Comparison of ENCODE assay signal across 8 cellular contexts in genomic region chr19:12794196-12794921, GRCh38. TPM values are rescaled to one million over a fixed set of nuclear protein-coding genes. Genes with fewer than 3 reads are reported as not detected.
DNase-seq lines count a peak whose midpoint lies in the region; ATAC-seq, FAIRE-seq and TF ChIP-seq lines count a peak whose summit lies in the region.

No MANE protein-coding gene starts in this region.

- H3K36me3 Mint-ChIP-seq in stimulated activated naive CD8-positive, alpha-beta T cell treated with anti-CD3 and anti-CD28 coated beads, Interleukin-15, Interleukin-2, amounts not matched to agents 100 ng/mL and 50 ng/mL, for 24 hours (ENCODE audit: low read depth): peaks cover 6% of the 10 kb centered on the region

- H3K23ac ChIP-seq in mesendoderm (ENCODE audit: low read length): no peak overlapping the region

- intact Hi-C loops in GM12878 (cut with micrococcal nuclease; ENCODE audit: unreplicated experiment): no loop called here

- no peak for FAIRE-seq in GM12878 (lab: Jason Lieb, UNC)

- no peak overlapping the region for H4K5ac ChIP-seq in mesendoderm (ENCODE audit: low read length)

- no peak for TF ChIP-seq CTCF in GM12878 (IDR thresholded peaks at IDR 0.05 in 2 of 3, conservative IDR thresholded peaks at IDR 0.05 in 1 of 3; ENCODE audit: control insufficient read depth in 2 of 3, extremely low read depth in 1 of 3, insufficient read depth in 1 of 3, low read depth in 3 of 3, low read length in 3 of 3)

- H2AK5ac ChIP-seq in mesendoderm (ENCODE audit: low read length): no peak overlapping the region

- H3K4me2 ChIP-seq in GM12878 (ENCODE audit: control insufficient read depth, insufficient read depth) (peak overlapping the region; percentile 97), mesendoderm (ENCODE audit: low read length) (peak overlapping the region; percentile 38)

- H4K20me1 ChIP-seq in GM12878 (ENCODE audit: control insufficient read depth, insufficient read depth): no peaks in the 10 kb centered on the region

- H3K27ac Mint-ChIP-seq in stimulated activated naive CD8-positive, alpha-beta T cell treated with anti-CD3 and anti-CD28 coated beads, Interleukin-15, Interleukin-2, amounts not matched to agents 100 ng/mL and 50 ng/mL, for 24 hours: peak overlapping the region; percentile 91

- DNase-seq in stimulated activated naive CD8-positive, alpha-beta T cell treated with anti-CD3 and anti-CD28 coated beads, Interleukin-15, Interleukin-2, amounts not matched to agents 100 U/mL and 50 U/mL, for 24 hours: no peak
- DNase-seq in GM12878 (ENCODE audit: low read depth, low spot score) (no peak), mesendoderm (no peak), NCI-H510A (lab: John Stamatoyannopoulos, UW) (no peak), SHP77 treated with DMSO at 0.1 percent for 48 hours (lab: John Stamatoyannopoulos, UW) (no peak)

- no peaks in the 10 kb centered on the region for H3K27me3 Mint-ChIP-seq in stimulated activated naive CD8-positive, alpha-beta T cell treated with anti-CD3 and anti-CD28 coated beads, Interleukin-15, Interleukin-2, amounts not matched to agents 100 ng/mL and 50 ng/mL, for 24 hours

- H4K8ac ChIP-seq in mesendoderm (ENCODE audit: low read depth, low read length): no peak overlapping the region

- H3K4me1 Mint-ChIP-seq in stimulated activated naive CD8-positive, alpha-beta T cell treated with anti-CD3 and anti-CD28 coated beads, Interleukin-15, Interleukin-2, amounts not matched to agents 100 ng/mL and 50 ng/mL, for 24 hours (ENCODE audit: low read depth): peaks cover 37% of the 10 kb centered on the region

- H3K9me3 ChIP-seq in GM12878 (replicated peaks; ENCODE audit: control insufficient read depth, insufficient read depth, low read length): no peaks in the 10 kb centered on the region; the same call in 2 of the 3 replicates

- H3K9ac ChIP-seq in GM12878 (ENCODE audit: control insufficient read depth, insufficient read depth, low read length) (peak overlapping the region; percentile 95; the same call in 1 of the 2 replicates), mesendoderm (ENCODE audit: low read length) (peak overlapping the region; percentile 69)

- H3K56ac ChIP-seq in mesendoderm (ENCODE audit: low read length): peak overlapping the region; percentile 85

- H3K36me3 ChIP-seq in GM12878 (ENCODE audit: control insufficient read depth in 2 of 2, insufficient read depth in 2 of 2, low read length in 1 of 2): no peaks in the 10 kb centered on the region; a peak in 1 of 4 replicates
- no peaks in the 10 kb centered on the region for H3K36me3 ChIP-seq in mesendoderm (ENCODE audit: control insufficient read depth, insufficient read depth, low read length)

- no peak overlapping the region for H2AFZ ChIP-seq in GM12878 (ENCODE audit: control insufficient read depth, low read depth, low read length)

- no TSS peak for BruUV-seq in GM12878 (replicated peaks; lab: Mats Ljungman, UMichigan)

- peaks cover 2% of the 10 kb centered on the region for H3K79me1 ChIP-seq in mesendoderm (ENCODE audit: low read length)

- no peak overlapping the region for H2BK5ac ChIP-seq in mesendoderm (ENCODE audit: low read length)

- no peak for TF ChIP-seq POLR2A in GM12878 (IDR thresholded peaks at IDR 0.05; ENCODE audit: low read depth, low read length)

- TF ChIP-seq RAD21 in GM12878 (IDR thresholded peaks at IDR 0.05; ENCODE audit: insufficient read depth, low read depth, low read length): no peak

- no peak overlapping the region for H3K18ac ChIP-seq in mesendoderm (ENCODE audit: low read length)

- peaks cover 30% of the 10 kb centered on the region for H3K79me2 ChIP-seq in GM12878 (ENCODE audit: control insufficient read depth, insufficient read depth, low read length)
- peaks cover 1% of the 10 kb centered on the region for H3K79me2 ChIP-seq in mesendoderm (ENCODE audit: control insufficient read depth, insufficient read depth, low read length)

- H3K27me3 ChIP-seq in GM12878 (replicated peaks in 1 of 2; ENCODE audit: control insufficient read depth in 2 of 2, insufficient read depth in 2 of 2, low read length in 1 of 2) (no peaks in the 10 kb centered on the region), mesendoderm (ENCODE audit: insufficient read depth, low read length, poor library complexity) (no peaks in the 10 kb centered on the region)

- no peak for ATAC-seq in stimulated activated naive CD8-positive, alpha-beta T cell treated with anti-CD3 and anti-CD28 coated beads, Interleukin-15, Interleukin-2, amounts not matched to agents 100 U/mL and 50 U/mL, for 24 hours
- no peak for ATAC-seq in GM12878
- ATAC-seq in GM19035 (IDR thresholded peaks at IDR 0.05; ENCODE audit: unreplicated experiment): no peak
- ATAC-seq in HG02642 (IDR thresholded peaks at IDR 0.05; ENCODE audit: poor library complexity, unreplicated experiment): no peak

- H2BK15ac ChIP-seq in mesendoderm (replicated peaks; ENCODE audit: low read depth): no peak overlapping the region

- no peaks in the 10 kb centered on the region for H3K9me3 Mint-ChIP-seq in stimulated activated naive CD8-positive, alpha-beta T cell treated with anti-CD3 and anti-CD28 coated beads, Interleukin-15, Interleukin-2, amounts not matched to agents 100 ng/mL and 50 ng/mL, for 24 hours

- TF ChIP-seq EP300 in GM12878 (IDR thresholded peaks at IDR 0.05; ENCODE audit: borderline replicate concordance in 1 of 2, control insufficient read depth in 1 of 2, low read depth in 2 of 2, low read length in 2 of 2): no peak

- CTCF ChIA-PET in GM12878 (lab: Yijun Ruan, JAX): interaction anchor here (1.1 to 12.9 kb wide), 4 partner anchors 17 to 54 kb away, joined by 3 to 537 read pairs (median 216); partner anchors contain the start of gene HOOK2

- H3K27ac ChIP-seq in GM12878 (ENCODE audit: control insufficient read depth, insufficient read depth) (peak overlapping the region; percentile 95), mesendoderm (ENCODE audit: low read depth, low read length) (no peak overlapping the region)

- peaks cover 24% of the 10 kb centered on the region for H3K4me1 ChIP-seq in GM12878 (ENCODE audit: control insufficient read depth, insufficient read depth, low read length)
- peaks cover 11% of the 10 kb centered on the region for H3K4me1 ChIP-seq in mesendoderm (ENCODE audit: control insufficient read depth, low read depth, low read length)

- no peak overlapping the region for H2BK120ac ChIP-seq in mesendoderm (ENCODE audit: low read depth, low read length)

- RAD21 ChIA-PET in GM12878 (lab: Charles Lee; ENCODE audit: unreplicated experiment): interaction anchor here (1.0 to 11.4 kb wide), 8 partner anchors 11 to 54 kb away, joined by 4 to 303 read pairs (median 19); partner anchors contain the start of genes HOOK2 and RNASEH2A

- H3K4me3 ChIP-seq in GM12878 (peak overlapping the region; percentile 58; the same call in 1 of the 2 replicates), mesendoderm (ENCODE audit: low read length) (no peak overlapping the region)

- H3K4me3 Mint-ChIP-seq in stimulated activated naive CD8-positive, alpha-beta T cell treated with anti-CD3 and anti-CD28 coated beads, Interleukin-15, Interleukin-2, amounts not matched to agents 100 ng/mL and 50 ng/mL, for 24 hours: peak overlapping the region; percentile 81

- no peak overlapping the region for H3K4ac ChIP-seq in mesendoderm (ENCODE audit: low read depth, low read length)

- POLR2A ChIA-PET in GM12878 (lab: Charles Lee): interaction anchor here (0.7 to 8.2 kb wide), 3 partner anchors 9 to 113 kb away, joined by 5 to 303 read pairs (median 7); partner anchors contain the start of gene HOOK2

- 33% methylated on average over 6 of the region's 6 CpGs for WGBS in GM12878 (ENCODE audit: insufficient coverage, insufficient replicate concordance, low lambda C conversion rate, missing lambda C conversion rate)
- WGBS in mesendoderm (ENCODE audit: extremely low coverage, insufficient coverage, low lambda C conversion rate): no CpG with 5 or more reads among the region's 6 CpGs

- SMC1A ChIA-PET in GM12878 (lab: Charles Lee; ENCODE audit: uncharacterized antibody, unreplicated experiment): interaction anchor here (1.5 to 11.5 kb wide), 5 partner anchors 9 to 34 kb away, joined by 5 to 240 read pairs (median 31); no protein-coding TSS in a partner anchor

- in situ Hi-C loops in GM12878 (cut with MboI): no loop called here

RNA-seq across cellular contexts. Expression of gene JUNB, which starts 3.1 kb away (rescaled TPM):
- total RNA-seq in GM12878 (2013; cell fraction: nucleolus; rRNA removed): 202 and 232 TPM in 2 replicates
- total RNA-seq in GM12878 (2014; rRNA removed): 102 and 110 TPM in 2 replicates
- total RNA-seq in GM12878 (2014; rRNA removed; fragmentation: Illumina TruSeq; extraction: Trizol): 15.2 and 17.0 TPM in 2 replicates
- total RNA-seq in GM12878 (2021): 116 and 123 TPM in 2 replicates
- 6.7 TPM for polyA plus RNA-seq in GM12878 (2011; ENCODE audit: low read depth)
- polyA plus RNA-seq in GM12878 (2011; rRNA removed): 17.2 and 65.1 TPM in 2 replicates
- 146 and 179 TPM in 2 replicates for polyA plus RNA-seq in GM12878 (2011; cell fraction: cytosol; rRNA removed)
- polyA plus RNA-seq in GM12878 (2011; cell fraction: nucleus; rRNA removed): 238 and 308 TPM in 2 replicates
- polyA plus RNA-seq in GM12878 (2012): 47.0 and 94.2 TPM in 2 replicates
- 0.51 and 4.8 TPM in 2 replicates for polyA plus RNA-seq in GM12878 (2014; fragmentation: Illumina TruSeq; extraction: Trizol)
- polyA plus RNA-seq in GM12878 (2014; fragmentation: Nextera tagmentation; extraction: Ambion mirVana): 1 to 10 TPM in 1 of 2 experiments, under 1 TPM in 1; 0.55 to 2.4 TPM
- polyA plus RNA-seq in GM12878 (2014; rRNA removed): 144 and 154 TPM in 2 replicates
- 10 to 100 TPM; 71.6 to 96.6 TPM for polyA plus RNA-seq in GM12878 (2016; fragmentation: Nextera tagmentation; extraction: Ambion mirVana)
- polyA minus RNA-seq in GM12878 (2011; rRNA and poly(A)+ RNA removed): 20.8 and 48.9 TPM in 2 replicates
- 62.3 and 63.3 TPM in 2 replicates for polyA minus RNA-seq in GM12878 (2011; cell fraction: cytosol; rRNA and poly(A)+ RNA removed)
- 99.1 and 140 TPM in 2 replicates for polyA minus RNA-seq in GM12878 (2011; cell fraction: nucleus; rRNA and poly(A)+ RNA removed)
- 2.2 TPM for polyA plus RNA-seq in mesendoderm (2013, experiment 1 of 2)
- polyA plus RNA-seq in mesendoderm (2013, experiment 2 of 2): 2.5 TPM

RNA-seq across cellular contexts. Expression of gene PRDX2, which starts 7.2 kb away (rescaled TPM):
- 52.5 and 53.2 TPM in 2 replicates for total RNA-seq in GM12878 (2013; cell fraction: nucleolus; rRNA removed)
- total RNA-seq in GM12878 (2014; rRNA removed): 367 and 392 TPM in 2 replicates
- 230 and 258 TPM in 2 replicates for total RNA-seq in GM12878 (2014; rRNA removed; fragmentation: Illumina TruSeq; extraction: Trizol)
- 274 and 279 TPM in 2 replicates for total RNA-seq in GM12878 (2021)
- polyA plus RNA-seq in GM12878 (2011; ENCODE audit: low read depth): 150 TPM
- polyA plus RNA-seq in GM12878 (2011; rRNA removed): 45.7 and 93.0 TPM in 2 replicates
- polyA plus RNA-seq in GM12878 (2011; cell fraction: cytosol; rRNA removed): 234 and 251 TPM in 2 replicates
- 136 and 184 TPM in 2 replicates for polyA plus RNA-seq in GM12878 (2011; cell fraction: nucleus; rRNA removed)
- 214 and 229 TPM in 2 replicates for polyA plus RNA-seq in GM12878 (2012)
- 110 and 338 TPM in 2 replicates for polyA plus RNA-seq in GM12878 (2014; fragmentation: Illumina TruSeq; extraction: Trizol)
- 100 to 1,000 TPM; 670 to 812 TPM for polyA plus RNA-seq in GM12878 (2014; fragmentation: Nextera tagmentation; extraction: Ambion mirVana)
- polyA plus RNA-seq in GM12878 (2014; rRNA removed): 327 and 338 TPM in 2 replicates
- 100 to 1,000 TPM; 349 to 384 TPM for polyA plus RNA-seq in GM12878 (2016; fragmentation: Nextera tagmentation; extraction: Ambion mirVana)
- polyA minus RNA-seq in GM12878 (2011; rRNA and poly(A)+ RNA removed): 69.4 and 109 TPM in 2 replicates
- 53.4 and 56.9 TPM in 2 replicates for polyA minus RNA-seq in GM12878 (2011; cell fraction: cytosol; rRNA and poly(A)+ RNA removed)
- polyA minus RNA-seq in GM12878 (2011; cell fraction: nucleus; rRNA and poly(A)+ RNA removed): 26.4 and 43.7 TPM in 2 replicates
- polyA plus RNA-seq in mesendoderm (2013, experiment 1 of 2): 210 TPM
- 216 TPM for polyA plus RNA-seq in mesendoderm (2013, experiment 2 of 2)

RNA-seq across cellular contexts. Expression of gene THSD8, which starts 7.5 kb away (rescaled TPM):
- not detected in 2 replicates for total RNA-seq in GM12878 (2013; cell fraction: nucleolus; rRNA removed)
- not detected in 2 replicates for total RNA-seq in GM12878 (2014; rRNA removed)
- 0.69 TPM in 1 of 2 replicates, not detected in the other for total RNA-seq in GM12878 (2014; rRNA removed; fragmentation: Illumina TruSeq; extraction: Trizol)
- 25.1 and 30.0 TPM in 2 replicates for total RNA-seq in GM12878 (2021)
- polyA plus RNA-seq in GM12878 (2011; ENCODE audit: low read depth): 3.9 TPM
- 5.6 and 8.8 TPM in 2 replicates for polyA plus RNA-seq in GM12878 (2011; rRNA removed)
- 0.33 and 0.57 TPM in 2 replicates for polyA plus RNA-seq in GM12878 (2011; cell fraction: cytosol; rRNA removed)
- 0.19 TPM in 1 of 2 replicates, not detected in the other for polyA plus RNA-seq in GM12878 (2011; cell fraction: nucleus; rRNA removed)
- polyA plus RNA-seq in GM12878 (2012): 7.8 and 13.1 TPM in 2 replicates
- polyA plus RNA-seq in GM12878 (2014; fragmentation: Illumina TruSeq; extraction: Trizol): 10.9 and 12.5 TPM in 2 replicates
- polyA plus RNA-seq in GM12878 (2014; fragmentation: Nextera tagmentation; extraction: Ambion mirVana): 10 to 100 TPM; 10.5 to 30.6 TPM
- polyA plus RNA-seq in GM12878 (2014; rRNA removed): 0.11 and 0.24 TPM in 2 replicates
- polyA plus RNA-seq in GM12878 (2016; fragmentation: Nextera tagmentation; extraction: Ambion mirVana): 10 to 100 TPM; 30.6 to 32.3 TPM
- 1.5 TPM in 1 of 2 replicates, not detected in the other for polyA minus RNA-seq in GM12878 (2011; rRNA and poly(A)+ RNA removed)
- polyA minus RNA-seq in GM12878 (2011; cell fraction: cytosol; rRNA and poly(A)+ RNA removed): not detected in 2 replicates
- polyA minus RNA-seq in GM12878 (2011; cell fraction: nucleus; rRNA and poly(A)+ RNA removed): not detected in 2 replicates
- polyA plus RNA-seq in mesendoderm (2013, experiment 1 of 2): 25.8 TPM
- 28.2 TPM for polyA plus RNA-seq in mesendoderm (2013, experiment 2 of 2)

RNA-seq across cellular contexts. Expression of gene RNASEH2A, which starts 12.0 kb away (rescaled TPM):
- 11.0 and 13.0 TPM in 2 replicates for total RNA-seq in GM12878 (2013; cell fraction: nucleolus; rRNA removed)
- 41.7 and 46.9 TPM in 2 replicates for total RNA-seq in GM12878 (2014; rRNA removed)
- 35.2 and 39.6 TPM in 2 replicates for total RNA-seq in GM12878 (2014; rRNA removed; fragmentation: Illumina TruSeq; extraction: Trizol)
- total RNA-seq in GM12878 (2021): 41.2 and 43.8 TPM in 2 replicates
- 10.0 TPM for polyA plus RNA-seq in GM12878 (2011; ENCODE audit: low read depth)
- 20.3 and 35.4 TPM in 2 replicates for polyA plus RNA-seq in GM12878 (2011; rRNA removed)
- 72.8 and 73.4 TPM in 2 replicates for polyA plus RNA-seq in GM12878 (2011; cell fraction: cytosol; rRNA removed)
- polyA plus RNA-seq in GM12878 (2011; cell fraction: nucleus; rRNA removed): 36.7 and 45.4 TPM in 2 replicates
- polyA plus RNA-seq in GM12878 (2012): 24.3 and 28.4 TPM in 2 replicates
- polyA plus RNA-seq in GM12878 (2014; fragmentation: Illumina TruSeq; extraction: Trizol): 10.4 and 30.7 TPM in 2 replicates
- 10 to 100 TPM; 17.4 to 19.1 TPM for polyA plus RNA-seq in GM12878 (2014; fragmentation: Nextera tagmentation; extraction: Ambion mirVana)
- 54.4 and 65.3 TPM in 2 replicates for polyA plus RNA-seq in GM12878 (2014; rRNA removed)
- polyA plus RNA-seq in GM12878 (2016; fragmentation: Nextera tagmentation; extraction: Ambion mirVana): 100 to 1,000 TPM in 1 of 2 experiments, 10 to 100 TPM in 1; 95.0 to 103 TPM
- polyA minus RNA-seq in GM12878 (2011; rRNA and poly(A)+ RNA removed): 43.2 and 60.1 TPM in 2 replicates
- 21.4 and 24.6 TPM in 2 replicates for polyA minus RNA-seq in GM12878 (2011; cell fraction: cytosol; rRNA and poly(A)+ RNA removed)
- polyA minus RNA-seq in GM12878 (2011; cell fraction: nucleus; rRNA and poly(A)+ RNA removed): 9.1 and 17.9 TPM in 2 replicates
- polyA plus RNA-seq in mesendoderm (2013, experiment 1 of 2): 24.8 TPM
- 25.7 TPM for polyA plus RNA-seq in mesendoderm (2013, experiment 2 of 2)

RNA-seq across cellular contexts. Expression of gene HOOK2, which starts 19.0 kb away (rescaled TPM):
- total RNA-seq in GM12878 (2013; cell fraction: nucleolus; rRNA removed): 23.1 and 31.7 TPM in 2 replicates
- total RNA-seq in GM12878 (2014; rRNA removed) (5.8 and 6.8 TPM in 2 replicates), GM12878 (2014; rRNA removed; fragmentation: Illumina TruSeq; extraction: Trizol) (3.4 and 3.8 TPM in 2 replicates), GM12878 (2021) (6.4 and 8.3 TPM in 2 replicates)
- 6.3 TPM for polyA plus RNA-seq in GM12878 (2011; ENCODE audit: low read depth)
- polyA plus RNA-seq in GM12878 (2011; rRNA removed) (3.3 and 3.5 TPM in 2 replicates), GM12878 (2014; fragmentation: Illumina TruSeq; extraction: Trizol) (4.4 and 5.6 TPM in 2 replicates), GM12878 (2014; fragmentation: Nextera tagmentation; extraction: Ambion mirVana) (1 to 10 TPM; 1.5 TPM), GM12878 (2014; rRNA removed) (8.6 and 9.6 TPM in 2 replicates), GM12878 (2016; fragmentation: Nextera tagmentation; extraction: Ambion mirVana) (1 to 10 TPM; 7.5 to 9.2 TPM)
- 3.0 and 3.4 TPM in 2 replicates for polyA plus RNA-seq in GM12878 (2011; cell fraction: cytosol; rRNA removed)
- 14.3 and 19.5 TPM in 2 replicates for polyA plus RNA-seq in GM12878 (2011; cell fraction: nucleus; rRNA removed)
- polyA plus RNA-seq in GM12878 (2012): 11.6 and 13.2 TPM in 2 replicates
- polyA minus RNA-seq in GM12878 (2011; rRNA and poly(A)+ RNA removed): 1.9 and 5.6 TPM in 2 replicates
- not detected in 2 replicates for polyA minus RNA-seq in GM12878 (2011; cell fraction: cytosol; rRNA and poly(A)+ RNA removed)
- 5.7 and 8.6 TPM in 2 replicates for polyA minus RNA-seq in GM12878 (2011; cell fraction: nucleus; rRNA and poly(A)+ RNA removed)
- 25.7 TPM for polyA plus RNA-seq in mesendoderm (2013, experiment 1 of 2)
- 28.2 TPM for polyA plus RNA-seq in mesendoderm (2013, experiment 2 of 2)
